1 cellular context compared by ENCODE assay signal in the genomic region with DNA sequence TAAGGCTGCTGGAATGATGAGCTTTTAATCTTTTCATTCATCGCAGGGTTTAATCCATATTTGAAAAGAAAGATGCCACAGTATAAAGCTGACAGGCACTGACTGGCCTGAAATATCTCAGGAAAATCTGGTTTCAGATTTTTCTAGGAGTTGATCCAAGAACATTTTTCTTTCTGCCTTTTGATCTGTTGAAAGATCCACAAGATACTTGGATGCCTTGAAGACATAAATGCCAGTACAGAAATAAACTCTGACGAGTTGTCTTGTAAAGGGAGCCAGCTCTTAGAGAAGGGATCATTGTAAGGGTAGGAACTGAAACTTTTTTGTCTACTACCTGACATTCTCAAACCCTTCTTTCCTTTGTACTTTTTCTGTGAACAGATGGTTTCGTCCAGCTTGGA.
TF ChIP-seq lines count a peak whose summit lies in the region.

No MANE protein-coding gene starts in this region.

TF ChIP-seq in A549, 52 proteins besides CTCF, POLR2A, EP300 and RAD21 (continued from another document):
- TF ChIP-seq, protein P1, sequence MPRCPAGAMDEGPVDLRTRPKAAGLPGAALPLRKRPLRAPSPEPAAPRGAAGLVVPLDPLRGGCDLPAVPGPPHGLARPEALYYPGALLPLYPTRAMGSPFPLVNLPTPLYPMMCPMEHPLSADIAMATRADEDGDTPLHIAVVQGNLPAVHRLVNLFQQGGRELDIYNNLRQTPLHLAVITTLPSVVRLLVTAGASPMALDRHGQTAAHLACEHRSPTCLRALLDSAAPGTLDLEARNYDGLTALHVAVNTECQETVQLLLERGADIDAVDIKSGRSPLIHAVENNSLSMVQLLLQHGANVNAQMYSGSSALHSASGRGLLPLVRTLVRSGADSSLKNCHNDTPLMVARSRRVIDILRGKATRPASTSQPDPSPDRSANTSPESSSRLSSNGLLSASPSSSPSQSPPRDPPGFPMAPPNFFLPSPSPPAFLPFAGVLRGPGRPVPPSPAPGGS (IDR thresholded peaks at IDR 0.05) = no peak
- TF ChIP-seq NFE2L2 (conservative IDR thresholded peaks at IDR 0.05; ENCODE audit: low read length) (no peak), KDM1A (IDR thresholded peaks at IDR 0.05; ENCODE audit: low read depth) (no peak), KDM5A (IDR thresholded peaks at IDR 0.05) (no peak), SREBF2 (IDR thresholded peaks at IDR 0.05) (no peak), HEYL (CRISPR knock-in tag; IDR thresholded peaks at IDR 0.05) (no peak), ZC3H11A (IDR thresholded peaks at IDR 0.05) (no peak), MYC (IDR thresholded peaks at IDR 0.05; ENCODE audit: borderline replicate concordance, low read length) (no peak), RFX5 (IDR thresholded peaks at IDR 0.05) (no peak)
